Comparison of ENCODE assay signal across 8 cellular contexts in the genomic region with DNA sequence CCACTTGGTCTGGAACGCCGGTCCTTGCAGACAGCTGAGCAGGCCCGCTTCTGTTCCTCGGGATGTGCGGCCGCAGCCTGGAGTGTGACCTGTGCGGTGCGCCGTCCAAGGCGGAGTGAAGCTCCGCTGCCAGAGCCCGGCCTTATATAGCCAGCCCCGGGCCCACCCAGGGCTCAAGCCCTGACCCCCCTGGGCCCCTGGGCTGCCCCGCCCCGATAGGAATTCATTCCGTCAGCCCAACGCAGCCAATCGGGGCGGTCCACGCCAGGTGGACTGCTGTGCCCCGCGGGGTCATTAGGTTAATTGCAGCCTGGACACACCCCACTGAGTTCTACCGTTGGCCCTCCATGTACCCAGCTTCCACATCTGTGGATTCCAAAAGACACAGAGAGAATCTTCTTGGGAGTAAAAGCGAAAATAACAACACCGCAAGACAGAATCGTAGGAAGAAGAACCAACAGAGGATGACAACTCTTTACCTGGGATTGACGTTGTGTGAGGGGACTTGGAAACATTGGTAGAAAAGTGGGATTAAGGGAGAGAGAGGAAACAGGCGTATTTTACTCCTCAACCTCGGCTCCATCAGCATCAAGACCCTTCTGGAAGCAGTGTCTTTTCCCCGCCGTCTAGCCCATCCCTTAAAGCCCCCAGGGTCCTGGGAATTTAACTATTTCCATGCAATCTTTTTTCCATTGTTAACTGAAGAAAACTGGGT. TPM values are rescaled to one million over a fixed set of nuclear protein-coding genes. Genes with fewer than 3 reads are reported as not detected.
A peak's percentile ranks its signal among the peaks of the same experiment; 100 is the strongest.
DNase-seq lines count a peak whose midpoint lies in the region; ATAC-seq and TF ChIP-seq lines count a peak whose summit lies in the region.
"Not testable (repeated sequence)": the region's sequence is repeated elsewhere in the genome, so short reads cannot be mapped to it uniquely, and the experiment has no call there.

No MANE protein-coding gene starts in this region.

- not testable (repeated sequence) for BruUV-seq in IMR-90 (replicated peaks; lab: Mats Ljungman, UMichigan)

- not testable (repeated sequence) for H3K27me3 Mint-ChIP-seq in activated CD4-positive, alpha-beta T cell treated with anti-CD3 and anti-CD28 coated beads, Interleukin-2, amount 10 ng/mL, durations not matched to agents 24 days and 14 days

- H2BK120ac ChIP-seq in IMR-90 (ENCODE audit: low read depth, low read length): not testable (repeated sequence)

- H3K23ac ChIP-seq in IMR-90 (ENCODE audit: low read depth, low read length): not testable (repeated sequence)

- not testable (repeated sequence) for H3K14ac ChIP-seq in IMR-90 (replicated peaks; ENCODE audit: low read depth, low read length)

- H3K9ac ChIP-seq in IMR-90 (ENCODE audit: low read depth, low read length): not testable (repeated sequence)

- not testable (repeated sequence) for TF ChIP-seq RAD21 in IMR-90 (IDR thresholded peaks at IDR 0.05; ENCODE audit: low read length)

- not testable (repeated sequence) for TF ChIP-seq POLR2A in IMR-90 (IDR thresholded peaks at IDR 0.05; ENCODE audit: low read depth, low read length); body of pancreas (IDR thresholded peaks at IDR 0.05)

- H3K79me1 ChIP-seq in IMR-90 (ENCODE audit: low read depth in 1 of 2, low read length in 2 of 2): not testable (repeated sequence)

- in situ Hi-C loops in IMR-90 (cut with MboI; ENCODE audit: low sequenced_read_pairs): not testable (repeated sequence)

- H3K9me3 Mint-ChIP-seq in activated CD4-positive, alpha-beta T cell treated with anti-CD3 and anti-CD28 coated beads, Interleukin-2, amount 10 ng/mL, durations not matched to agents 24 days and 14 days: not testable (repeated sequence)

- not testable (repeated sequence) for TF ChIP-seq CTCF in IMR-90 (conservative IDR thresholded peaks at IDR 0.05; ENCODE audit: low read depth, low read length); body of pancreas (IDR thresholded peaks at IDR 0.05); mucosa of descending colon (IDR thresholded peaks at IDR 0.05); upper lobe of right lung (IDR thresholded peaks at IDR 0.05)

- H3K18ac ChIP-seq in IMR-90 (ENCODE audit: low read depth, low read length): not testable (repeated sequence)

- not testable (repeated sequence) for H2BK15ac ChIP-seq in IMR-90 (ENCODE audit: low read depth, low read length)

- H4K91ac ChIP-seq in IMR-90 (ENCODE audit: insufficient read depth, low read depth, low read length): not testable (repeated sequence)

- H4K20me1 ChIP-seq in IMR-90 (ENCODE audit: insufficient read depth, low read length): not testable (repeated sequence)

- CTCF ChIA-PET in IMR-90 (lab: Yijun Ruan, JAX): not testable (repeated sequence)

- H3K27ac Mint-ChIP-seq in activated CD4-positive, alpha-beta T cell treated with anti-CD3 and anti-CD28 coated beads, Interleukin-2, amount 10 ng/mL, durations not matched to agents 24 days and 14 days: not testable (repeated sequence)

- not testable (repeated sequence) for H3K36me3 Mint-ChIP-seq in activated CD4-positive, alpha-beta T cell treated with anti-CD3 and anti-CD28 coated beads, Interleukin-2, amount 10 ng/mL, durations not matched to agents 24 days and 14 days (ENCODE audit: low read depth)

- H3K4me2 ChIP-seq in IMR-90 (ENCODE audit: low read depth, low read length): not testable (repeated sequence)

- H3K27me3 ChIP-seq in IMR-90 (ENCODE audit: control insufficient read depth, insufficient read depth, low read length); body of pancreas; upper lobe of right lung: not testable (repeated sequence)

- peak; percentile 15 for DNase-seq in IMR-90
- peak; percentile 62 for DNase-seq in activated CD4-positive, alpha-beta T cell treated with anti-CD3 and anti-CD28 coated beads, Interleukin-2, amount 10 ng/mL, durations not matched to agents 24 days and 14 days
- DNase-seq in body of pancreas, Right ventricle myocardium superior, mucosa of descending colon, upper lobe of right lung: not testable (repeated sequence)
- DNase-seq in left kidney (ENCODE audit: low read depth, low spot score): peak; percentile 32
- peak; percentile 17 for DNase-seq in renal cortical epithelial cell (ENCODE audit: low read depth)

- dilution Hi-C loops in IMR-90 (cut with HindIII; ENCODE audit: low sequenced_read_pairs, unreplicated experiment): not testable (repeated sequence)

- H3K36me3 ChIP-seq in IMR-90 (ENCODE audit: control insufficient read depth, insufficient read depth, low read length); body of pancreas (replicated peaks in 1 of 2; ENCODE audit: insufficient read depth in 1 of 2, low read depth in 2 of 2); mucosa of descending colon (ENCODE audit: low read depth); upper lobe of right lung: not testable (repeated sequence)

- not testable (repeated sequence) for H3K4me3 Mint-ChIP-seq in activated CD4-positive, alpha-beta T cell treated with anti-CD3 and anti-CD28 coated beads, Interleukin-2, amount 10 ng/mL, durations not matched to agents 24 days and 14 days

- not testable (repeated sequence) for H4K8ac ChIP-seq in IMR-90 (ENCODE audit: low read depth in 2 of 2, low read length in 2 of 2)

- not testable (repeated sequence) for H3K27ac ChIP-seq in IMR-90 (ENCODE audit: insufficient read depth, low read length); body of pancreas; upper lobe of right lung

- H2BK5ac ChIP-seq in IMR-90 (ENCODE audit: low read depth, low read length, poor library complexity, severe bottlenecking): not testable (repeated sequence)

- 82% methylated on average over 4 of the region's 31 CpGs; no CpG with 5 or more reads in 1 of the 2 experiments for WGBS in IMR-90 (ENCODE audit: extremely low coverage in 2 of 2, insufficient read length in 1 of 2), 2 experiments
- 83% methylated on average over 8 of the region's 31 CpGs; no CpG with 5 or more reads in 1 of the 2 donors for WGBS in body of pancreas, 2 donors

- not testable (repeated sequence) for H3K56ac ChIP-seq in IMR-90 (ENCODE audit: extremely low read depth, insufficient read depth, low read length)

- H2AK9ac ChIP-seq in IMR-90 (replicated peaks; ENCODE audit: low read depth, low read length, poor library complexity): not testable (repeated sequence)

- peak; percentile 7; the same call in 1 of the 2 replicates for ATAC-seq in IMR-90 (ENCODE audit: low read depth)
- ATAC-seq in body of pancreas: peak; percentile 5
- peak; percentile 40 for ATAC-seq in Right ventricle myocardium superior (ENCODE audit: poor library complexity)
- ATAC-seq in mucosa of descending colon: peak; percentile 50
- ATAC-seq in upper lobe of right lung: peak; percentile 58

- not testable (repeated sequence) for H3K4me3 ChIP-seq in IMR-90 (ENCODE audit: insufficient read depth, low read depth, low read length); body of pancreas; mucosa of descending colon; upper lobe of right lung

- H4K5ac ChIP-seq in IMR-90 (ENCODE audit: low read depth, low read length): not testable (repeated sequence)

- intact Hi-C loops in IMR-90 (cut with micrococcal nuclease); activated CD4-positive, alpha-beta T cell treated with anti-CD3 and anti-CD28 coated beads, Interleukin-2, amount 10 ng/mL, durations not matched to agents 24 days and 14 days (cut with micrococcal nuclease); body of pancreas (cut with DNase I); Right ventricle myocardium superior (cut with DNase I); mucosa of descending colon (cut with DNase I, micrococcal nuclease); upper lobe of right lung (cut with DNase I): not testable (repeated sequence)

- POLR2A ChIA-PET in IMR-90 (lab: Charles Lee; ENCODE audit: unreplicated experiment): not testable (repeated sequence)

- H3K9me1 ChIP-seq in IMR-90 (ENCODE audit: insufficient read depth, low read length): not testable (repeated sequence)

- H3K4me1 ChIP-seq in IMR-90 (ENCODE audit: control insufficient read depth, insufficient read depth, low read length); body of pancreas; mucosa of descending colon (ENCODE audit: low read depth); upper lobe of right lung: not testable (repeated sequence)

- H3K4me1 Mint-ChIP-seq in activated CD4-positive, alpha-beta T cell treated with anti-CD3 and anti-CD28 coated beads, Interleukin-2, amount 10 ng/mL, durations not matched to agents 24 days and 14 days: not testable (repeated sequence)

- not testable (repeated sequence) for H3K4ac ChIP-seq in IMR-90 (ENCODE audit: low read depth, low read length)

- H2AK5ac ChIP-seq in IMR-90 (ENCODE audit: low read depth, low read length): not testable (repeated sequence)

- peaks cover 10% of the 10 kb centered on the region for H3K9me3 ChIP-seq in IMR-90 (ENCODE audit: control insufficient read depth, insufficient read depth, low read length)
- H3K9me3 ChIP-seq in body of pancreas, mucosa of descending colon, upper lobe of right lung: not testable (repeated sequence)

- H2AFZ ChIP-seq in IMR-90 (replicated peaks; ENCODE audit: low read length, poor library complexity): not testable (repeated sequence)

- H2BK20ac ChIP-seq in IMR-90 (ENCODE audit: low read depth, low read length): not testable (repeated sequence)

RNA-seq across cellular contexts. Expression of a gene that starts 47.3 kb away (rescaled TPM):
- 0.90 and 1.4 TPM in 2 replicates for total RNA-seq in IMR-90 (2012; rRNA removed)
- 1.4 and 2.3 TPM in 2 replicates for polyA plus RNA-seq in IMR-90 (2012; rRNA removed)
- polyA plus RNA-seq in IMR-90 (2012; cell fraction: cytosol; rRNA removed): 0.66 and 0.84 TPM in 2 replicates
- 1.9 and 11.4 TPM in 2 replicates for polyA plus RNA-seq in IMR-90 (2012; cell fraction: nucleus; rRNA removed; ENCODE audit: low replicate concordance)
- 0.40 TPM in 1 of 2 replicates, not detected in the other for total RNA-seq in activated CD4-positive, alpha-beta T cell treated with anti-CD3 and anti-CD28 coated beads, Interleukin-2, amount 10 ng/mL, durations not matched to agents 24 days and 14 days
- 10 to 100 TPM in 1 of 2 donors, 1 to 10 TPM in 1; 1.8 to 12.2 TPM for total RNA-seq in body of pancreas
- 3.0 TPM for total RNA-seq in Right ventricle myocardium superior
- total RNA-seq in mucosa of descending colon: 1 to 10 TPM; 3.1 to 7.0 (median 5.7) TPM
- total RNA-seq in renal cortical epithelial cell: 0.52 and 10.3 TPM in 2 replicates
- total RNA-seq in upper lobe of right lung: 3.1 TPM

RNA-seq across cellular contexts. Expression of a gene that starts 47.4 kb away (rescaled TPM):
- total RNA-seq in IMR-90 (2012; rRNA removed) (25.3 and 28.9 TPM in 2 replicates), body of pancreas (10 to 100 TPM; 12.5 to 15.6 TPM), Right ventricle myocardium superior (28.1 TPM), mucosa of descending colon (10 to 100 TPM; 31.2 to 56.7 (median 33.5) TPM), renal cortical epithelial cell (10.6 and 36.4 TPM in 2 replicates), upper lobe of right lung (38.6 TPM)
- 11.7 and 15.1 TPM in 2 replicates for polyA plus RNA-seq in IMR-90 (2012; rRNA removed)
- polyA plus RNA-seq in IMR-90 (2012; cell fraction: cytosol; rRNA removed): 3.7 and 4.3 TPM in 2 replicates
- 1.8 and 17.8 TPM in 2 replicates for polyA plus RNA-seq in IMR-90 (2012; cell fraction: nucleus; rRNA removed; ENCODE audit: low replicate concordance)
- total RNA-seq in activated CD4-positive, alpha-beta T cell treated with anti-CD3 and anti-CD28 coated beads, Interleukin-2, amount 10 ng/mL, durations not matched to agents 24 days and 14 days: 33.9 and 39.3 TPM in 2 replicates

Comparison
In these comparisons a context has a peak if more than half of its experiments do, and no peak if none do; other contexts are left out.
1. ATAC-seq: peak in every context shown above with its lines; median percentile 58 in upper lobe of right lung; 50 in mucosa of descending colon; 40 in Right ventricle myocardium superior; 7 in IMR-90; 5 in body of pancreas.